In the genomic region with DNA sequence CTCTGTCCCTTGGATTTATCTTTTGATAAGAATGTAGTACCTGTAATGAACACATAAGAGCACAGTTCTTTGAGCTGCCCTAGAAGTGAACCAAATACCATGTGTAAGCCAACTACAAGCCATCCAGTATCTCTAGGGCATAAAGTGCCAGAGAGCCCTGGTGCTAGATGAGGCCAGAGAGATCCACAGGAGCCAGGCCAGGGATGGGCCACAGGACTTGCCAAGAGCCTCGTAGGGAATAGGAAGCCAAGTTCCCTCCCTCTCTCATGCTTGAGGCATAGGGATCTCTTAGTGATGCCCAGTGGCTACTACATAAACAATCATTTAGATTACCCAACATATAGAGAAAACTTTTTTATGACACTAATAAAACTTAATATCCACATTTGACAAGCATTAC, we compare ENCODE assay signal across 30 cellular contexts.
"Had no signal": no experiment of that assay in that cellular context is flagged by ENCODE, and none has a peak within 500 bp of the region (broad histone marks: within the 10 kb centered on the region; RNA-seq: fewer than 3 reads in every experiment).

No MANE protein-coding gene starts in this region.

- ATAC-seq: activated CD8-positive, alpha-beta T cell treated with anti-CD3 and anti-CD28 coated beads for 36 hours; activated naive CD8-positive, alpha-beta T cell treated with anti-CD3 and anti-CD28 coated beads, Interleukin-2, amount 50 U/mL, for 24 hours; activated T-cell treated with anti-CD3 and anti-CD28 coated beads, Interleukin-2, amount 50 U/mL, for 4 hours; activated T-cell treated with anti-CD3 and anti-CD28 coated beads, Interleukin-2, amount 50 U/mL, for 72 hours; activated T-helper 17 cell treated with anti-CD3 and anti-CD28 coated beads, Interleukin-2, amount 50 U/mL, for 72 hours had no signal

- FAIRE-seq: colon, TTC549 had no signal

- H3K27me3 ChIP-seq: ascending aorta had no signal

- DNase-seq: activated B cell treated with CpG ODN at 0.5 μM for 24 hours; activated CD4-positive, alpha-beta memory T cell treated with anti-CD3 and anti-CD28 coated beads for 36 hours; activated CD4-positive, alpha-beta T cell treated with anti-CD3 and anti-CD28 coated beads for 4 hours; activated CD4-positive, alpha-beta T cell treated with anti-CD3 and anti-CD28 coated beads, Interleukin-2, amount 10 ng/mL, durations not matched to agents 24 days and 14 days; activated CD4-positive, alpha-beta T cell treated with anti-CD3 and anti-CD28 coated beads, Interleukin-2, amount 50 U/mL, for 1 hour; activated CD4-positive, alpha-beta T cell treated with anti-CD3 and anti-CD28 coated beads, Interleukin-2, amount 50 U/mL, for 4 hours; activated CD4-positive, CD25-positive, alpha-beta regulatory T cell treated with anti-CD3 and anti-CD28 coated beads, Interleukin-2, amount 50 U/mL, for 72 hours; activated CD8-positive, alpha-beta memory T cell treated with anti-CD3 and anti-CD28 coated beads, Interleukin-2, amount 50 U/mL, for 4 hours; activated CD8-positive, alpha-beta T cell treated with anti-CD3 and anti-CD28 coated beads for 36 hours; activated effector memory CD4-positive, alpha-beta T cell treated with anti-CD3 and anti-CD28 coated beads, Interleukin-2, amount 50 U/mL, for 16 hours; activated gamma-delta T cell treated with Interleukin-2 at 50 U/mL for 16 hours; activated naive CD4-positive, alpha-beta T cell; activated naive CD4-positive, alpha-beta T cell treated with anti-CD3 and anti-CD28 coated beads for 36 hours; activated naive CD8-positive, alpha-beta T cell treated with anti-CD3 and anti-CD28 coated beads, Interleukin-2, amount 10 ng/mL, durations not matched to agents 7 days and 5 days; activated naive CD8-positive, alpha-beta T cell treated with anti-CD3 and anti-CD28 coated beads, Interleukin-2, amount 50 U/mL, for 24 hours; activated T-cell treated with anti-CD3 and anti-CD28 coated beads for 4 hours; activated T-cell treated with anti-CD3 and anti-CD28 coated beads, Interleukin-2, amount 50 U/mL, for 1 hour; activated T-cell treated with anti-CD3 and anti-CD28 coated beads, Interleukin-2, amount 50 U/mL, for 4 hours; activated T-cell treated with anti-CD3 and anti-CD28 coated beads, Interleukin-2, amount 50 U/mL, for 72 hours; amygdala; anterior cingulate cortex; central memory CD4-positive, alpha-beta T cell; cerebellar nuclear complex; T-helper 1 cell; T-helper 2 cell; T-helper 9 cell had no signal

- H3K36me3 ChIP-seq: ascending aorta had no signal

- H3K4me3 ChIP-seq: ascending aorta had no signal
